1 cellular context compared by ENCODE assay signal in the genomic region with DNA sequence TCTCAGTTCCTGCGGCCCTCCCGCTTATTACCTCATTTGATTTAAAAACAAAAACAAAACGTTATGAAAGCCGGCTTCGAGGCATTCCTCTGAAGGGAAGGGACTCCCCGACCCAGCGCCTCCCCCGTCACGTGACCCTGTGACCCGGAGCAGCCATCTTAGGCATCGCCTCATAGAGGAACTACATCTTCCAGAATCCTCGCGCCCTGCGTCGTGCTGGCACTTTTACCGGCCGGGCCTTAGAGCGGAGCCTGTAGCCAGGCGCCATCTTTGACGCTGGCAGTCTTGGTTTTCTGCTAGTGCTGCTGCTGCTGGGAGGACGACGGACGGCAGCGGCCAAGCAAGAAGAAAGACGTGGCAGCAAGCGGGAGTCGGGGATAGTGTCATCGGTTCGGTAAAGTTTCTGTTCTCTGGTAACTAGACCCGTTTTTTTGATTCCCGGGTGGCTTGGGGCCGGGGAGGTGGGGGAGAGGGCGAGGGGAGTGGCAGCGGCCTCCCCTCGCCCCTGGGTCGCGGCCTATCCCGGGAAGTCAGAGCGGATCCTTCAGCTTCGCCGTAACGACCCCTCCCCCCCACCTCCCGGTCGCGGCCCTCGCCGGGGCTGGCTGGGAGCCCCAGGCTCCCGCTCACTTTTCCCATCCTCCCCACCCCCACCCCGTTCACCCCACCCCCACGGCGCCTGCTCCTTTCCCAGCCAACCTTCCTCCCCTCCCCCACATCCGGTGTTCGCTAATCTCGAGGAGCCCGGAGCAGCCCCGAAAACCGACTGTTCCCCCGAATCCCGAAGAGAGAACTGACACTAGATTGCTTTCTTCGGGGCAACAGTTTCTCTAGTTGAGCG.
TF ChIP-seq lines count a peak whose summit lies in the region.

A gene with protein sequence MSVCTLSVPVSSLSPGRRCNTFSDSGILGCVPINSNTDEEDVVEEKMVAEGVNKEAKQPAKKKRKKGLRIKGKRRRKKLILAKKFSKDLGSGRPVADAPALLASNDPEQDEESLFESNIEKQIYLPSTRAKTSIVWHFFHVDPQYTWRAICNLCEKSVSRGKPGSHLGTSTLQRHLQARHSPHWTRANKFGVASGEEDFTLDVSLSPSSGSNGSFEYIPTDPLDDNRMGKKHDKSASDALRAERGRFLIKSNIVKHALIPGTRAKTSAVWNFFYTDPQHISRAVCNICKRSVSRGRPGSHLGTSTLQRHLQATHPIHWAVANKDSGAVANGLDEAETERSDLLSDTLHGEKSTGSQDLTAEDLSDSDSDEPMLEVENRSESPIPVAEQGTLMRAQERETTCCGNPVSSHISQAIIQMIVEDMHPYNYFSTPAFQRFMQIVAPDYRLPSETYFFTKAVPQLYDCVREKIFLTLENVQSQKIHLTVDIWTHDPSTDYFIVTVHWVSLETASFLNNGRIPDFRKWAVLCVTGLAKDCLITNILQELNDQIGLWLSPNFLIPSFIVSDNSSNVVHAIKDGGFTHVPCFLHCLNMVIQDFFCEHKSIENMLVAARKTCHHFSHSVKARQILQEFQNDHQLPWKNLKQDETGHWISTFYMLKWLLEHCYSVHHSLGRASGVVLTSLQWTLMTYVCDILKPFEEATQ (N-terminal part only) (plus strand): TSS at position 242 of the 841 bp plus-strand sequence. CDS start 1,900 bp downstream, outside the sequence.
A gene (plus strand): TSS at position 242 of the 841 bp plus-strand sequence. CDS start 21,448 bp downstream, outside the sequence.

TF ChIP-seq in H1, 55 proteins besides CTCF, POLR2A, EP300 and RAD21:
- TF ChIP-seq NRF1 (IDR thresholded peaks at IDR 0.05; ENCODE audit: low read depth, low read length) (peak; percentile 7; the same call in 1 of the 2 replicates), SP1 (IDR thresholded peaks at IDR 0.05; ENCODE audit: low read depth, low read length) (0 out of 2 replicates have a peak, but pooled peaks have one; percentile 38), TAF1 (IDR thresholded peaks at IDR 0.05; ENCODE audit: low read depth, low read length) (peak; percentile 86), SAP30 (IDR thresholded peaks at IDR 0.05; ENCODE audit: insufficient read depth, insufficient replicate concordance, low read length) (no peak), KDM4A (IDR thresholded peaks at IDR 0.05; ENCODE audit: low read depth, low read length, severe bottlenecking) (peak; percentile 6), ASH2L (IDR thresholded peaks at IDR 0.05; ENCODE audit: low read length) (peak; percentile 44), SRF (IDR thresholded peaks at IDR 0.05; ENCODE audit: low read depth, low read length) (no peak), CHD2 (IDR thresholded peaks at IDR 0.05; ENCODE audit: low read length) (peak; percentile 10; the same call in 1 of the 2 replicates), PHF8 (conservative IDR thresholded peaks at IDR 0.05; ENCODE audit: low read depth, low read length) (peak; percentile 59; the same call in 1 of the 2 replicates), POLR2AphosphoS5 (IDR thresholded peaks at IDR 0.05; ENCODE audit: low read depth, low read length) (peak; percentile 82), SIN3A (conservative IDR thresholded peaks at IDR 0.05 in 1 of 2, IDR thresholded peaks at IDR 0.05 in 1 of 2; ENCODE audit: low read depth in 1 of 2, low read length in 2 of 2) (peak in 1 of 2 experiments; percentile 72; a peak in 2 of 4 replicates), TBP (IDR thresholded peaks at IDR 0.05; ENCODE audit: low read depth, low read length) (peak; percentile 76), TEAD4 (IDR thresholded peaks at IDR 0.05; ENCODE audit: low read depth, low read length) (0 out of 2 replicates have a peak, but pooled peaks have one; percentile 18), GTF2F1 (IDR thresholded peaks at IDR 0.05; ENCODE audit: borderline replicate concordance, low read depth, low read length) (peak; percentile 77; the same call in 1 of the 2 replicates), HDAC2 (IDR thresholded peaks at IDR 0.05; ENCODE audit: borderline replicate concordance in 1 of 2, low read depth in 2 of 2, low read length in 2 of 2) (peak in 1 of 2 experiments; percentile 54; a peak in 1 of 4 replicates), SUZ12 (IDR thresholded peaks at IDR 0.05; ENCODE audit: low read length) (no peak), CREB1 (IDR thresholded peaks at IDR 0.05) (peak; percentile 79), RBBP5 (IDR thresholded peaks at IDR 0.05; ENCODE audit: borderline replicate concordance, low read depth, low read length) (no peak; the same call in 1 of the 2 replicates), RXRA (IDR thresholded peaks at IDR 0.05; ENCODE audit: insufficient read depth, low read depth, low read length) (no peak), TAF7 (optimal IDR thresholded peaks at IDR 0.05; ENCODE audit: borderline replicate concordance, low read depth, low read length) (peak; percentile 17), SIX5 (IDR thresholded peaks at IDR 0.05; ENCODE audit: low read depth, low read length) (peak; percentile 73), YY1 (IDR thresholded peaks at IDR 0.05; ENCODE audit: low read depth, low read length) (peak; percentile 98), RFX5 (IDR thresholded peaks at IDR 0.05; ENCODE audit: borderline replicate concordance, low read depth, low read length) (no peak)
- TF ChIP-seq, protein P1, sequence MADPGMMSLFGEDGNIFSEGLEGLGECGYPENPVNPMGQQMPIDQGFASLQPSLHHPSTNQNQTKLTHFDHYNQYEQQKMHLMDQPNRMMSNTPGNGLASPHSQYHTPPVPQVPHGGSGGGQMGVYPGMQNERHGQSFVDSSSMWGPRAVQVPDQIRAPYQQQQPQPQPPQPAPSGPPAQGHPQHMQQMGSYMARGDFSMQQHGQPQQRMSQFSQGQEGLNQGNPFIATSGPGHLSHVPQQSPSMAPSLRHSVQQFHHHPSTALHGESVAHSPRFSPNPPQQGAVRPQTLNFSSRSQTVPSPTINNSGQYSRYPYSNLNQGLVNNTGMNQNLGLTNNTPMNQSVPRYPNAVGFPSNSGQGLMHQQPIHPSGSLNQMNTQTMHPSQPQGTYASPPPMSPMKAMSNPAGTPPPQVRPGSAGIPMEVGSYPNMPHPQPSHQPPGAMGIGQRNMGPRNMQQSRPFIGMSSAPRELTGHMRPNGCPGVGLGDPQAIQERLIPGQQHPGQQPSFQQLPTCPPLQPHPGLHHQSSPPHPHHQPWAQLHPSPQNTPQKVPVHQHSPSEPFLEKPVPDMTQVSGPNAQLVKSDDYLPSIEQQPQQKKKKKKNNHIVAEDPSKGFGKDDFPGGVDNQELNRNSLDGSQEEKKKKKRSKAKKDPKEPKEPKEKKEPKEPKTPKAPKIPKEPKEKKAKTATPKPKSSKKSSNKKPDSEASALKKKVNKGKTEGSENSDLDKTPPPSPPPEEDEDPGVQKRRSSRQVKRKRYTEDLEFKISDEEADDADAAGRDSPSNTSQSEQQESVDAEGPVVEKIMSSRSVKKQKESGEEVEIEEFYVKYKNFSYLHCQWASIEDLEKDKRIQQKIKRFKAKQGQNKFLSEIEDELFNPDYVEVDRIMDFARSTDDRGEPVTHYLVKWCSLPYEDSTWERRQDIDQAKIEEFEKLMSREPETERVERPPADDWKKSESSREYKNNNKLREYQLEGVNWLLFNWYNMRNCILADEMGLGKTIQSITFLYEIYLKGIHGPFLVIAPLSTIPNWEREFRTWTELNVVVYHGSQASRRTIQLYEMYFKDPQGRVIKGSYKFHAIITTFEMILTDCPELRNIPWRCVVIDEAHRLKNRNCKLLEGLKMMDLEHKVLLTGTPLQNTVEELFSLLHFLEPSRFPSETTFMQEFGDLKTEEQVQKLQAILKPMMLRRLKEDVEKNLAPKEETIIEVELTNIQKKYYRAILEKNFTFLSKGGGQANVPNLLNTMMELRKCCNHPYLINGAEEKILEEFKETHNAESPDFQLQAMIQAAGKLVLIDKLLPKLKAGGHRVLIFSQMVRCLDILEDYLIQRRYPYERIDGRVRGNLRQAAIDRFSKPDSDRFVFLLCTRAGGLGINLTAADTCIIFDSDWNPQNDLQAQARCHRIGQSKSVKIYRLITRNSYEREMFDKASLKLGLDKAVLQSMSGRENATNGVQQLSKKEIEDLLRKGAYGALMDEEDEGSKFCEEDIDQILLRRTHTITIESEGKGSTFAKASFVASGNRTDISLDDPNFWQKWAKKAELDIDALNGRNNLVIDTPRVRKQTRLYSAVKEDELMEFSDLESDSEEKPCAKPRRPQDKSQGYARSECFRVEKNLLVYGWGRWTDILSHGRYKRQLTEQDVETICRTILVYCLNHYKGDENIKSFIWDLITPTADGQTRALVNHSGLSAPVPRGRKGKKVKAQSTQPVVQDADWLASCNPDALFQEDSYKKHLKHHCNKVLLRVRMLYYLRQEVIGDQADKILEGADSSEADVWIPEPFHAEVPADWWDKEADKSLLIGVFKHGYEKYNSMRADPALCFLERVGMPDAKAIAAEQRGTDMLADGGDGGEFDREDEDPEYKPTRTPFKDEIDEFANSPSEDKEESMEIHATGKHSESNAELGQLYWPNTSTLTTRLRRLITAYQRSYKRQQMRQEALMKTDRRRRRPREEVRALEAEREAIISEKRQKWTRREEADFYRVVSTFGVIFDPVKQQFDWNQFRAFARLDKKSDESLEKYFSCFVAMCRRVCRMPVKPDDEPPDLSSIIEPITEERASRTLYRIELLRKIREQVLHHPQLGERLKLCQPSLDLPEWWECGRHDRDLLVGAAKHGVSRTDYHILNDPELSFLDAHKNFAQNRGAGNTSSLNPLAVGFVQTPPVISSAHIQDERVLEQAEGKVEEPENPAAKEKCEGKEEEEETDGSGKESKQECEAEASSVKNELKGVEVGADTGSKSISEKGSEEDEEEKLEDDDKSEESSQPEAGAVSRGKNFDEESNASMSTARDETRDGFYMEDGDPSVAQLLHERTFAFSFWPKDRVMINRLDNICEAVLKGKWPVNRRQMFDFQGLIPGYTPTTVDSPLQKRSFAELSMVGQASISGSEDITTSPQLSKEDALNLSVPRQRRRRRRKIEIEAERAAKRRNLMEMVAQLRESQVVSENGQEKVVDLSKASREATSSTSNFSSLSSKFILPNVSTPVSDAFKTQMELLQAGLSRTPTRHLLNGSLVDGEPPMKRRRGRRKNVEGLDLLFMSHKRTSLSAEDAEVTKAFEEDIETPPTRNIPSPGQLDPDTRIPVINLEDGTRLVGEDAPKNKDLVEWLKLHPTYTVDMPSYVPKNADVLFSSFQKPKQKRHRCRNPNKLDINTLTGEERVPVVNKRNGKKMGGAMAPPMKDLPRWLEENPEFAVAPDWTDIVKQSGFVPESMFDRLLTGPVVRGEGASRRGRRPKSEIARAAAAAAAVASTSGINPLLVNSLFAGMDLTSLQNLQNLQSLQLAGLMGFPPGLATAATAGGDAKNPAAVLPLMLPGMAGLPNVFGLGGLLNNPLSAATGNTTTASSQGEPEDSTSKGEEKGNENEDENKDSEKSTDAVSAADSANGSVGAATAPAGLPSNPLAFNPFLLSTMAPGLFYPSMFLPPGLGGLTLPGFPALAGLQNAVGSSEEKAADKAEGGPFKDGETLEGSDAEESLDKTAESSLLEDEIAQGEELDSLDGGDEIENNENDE (IDR thresholded peaks at IDR 0.05; ENCODE audit: insufficient replicate concordance, low read length), result no peak
- TF ChIP-seq, protein P2, sequence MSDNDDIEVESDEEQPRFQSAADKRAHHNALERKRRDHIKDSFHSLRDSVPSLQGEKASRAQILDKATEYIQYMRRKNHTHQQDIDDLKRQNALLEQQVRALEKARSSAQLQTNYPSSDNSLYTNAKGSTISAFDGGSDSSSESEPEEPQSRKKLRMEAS (IDR thresholded peaks at IDR 0.05), result peak; percentile 78
- TF ChIP-seq, protein P3, sequence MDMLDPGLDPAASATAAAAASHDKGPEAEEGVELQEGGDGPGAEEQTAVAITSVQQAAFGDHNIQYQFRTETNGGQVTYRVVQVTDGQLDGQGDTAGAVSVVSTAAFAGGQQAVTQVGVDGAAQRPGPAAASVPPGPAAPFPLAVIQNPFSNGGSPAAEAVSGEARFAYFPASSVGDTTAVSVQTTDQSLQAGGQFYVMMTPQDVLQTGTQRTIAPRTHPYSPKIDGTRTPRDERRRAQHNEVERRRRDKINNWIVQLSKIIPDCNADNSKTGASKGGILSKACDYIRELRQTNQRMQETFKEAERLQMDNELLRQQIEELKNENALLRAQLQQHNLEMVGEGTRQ (IDR thresholded peaks at IDR 0.05; ENCODE audit: low read length), result peak; percentile 98
- TF ChIP-seq, protein P4, sequence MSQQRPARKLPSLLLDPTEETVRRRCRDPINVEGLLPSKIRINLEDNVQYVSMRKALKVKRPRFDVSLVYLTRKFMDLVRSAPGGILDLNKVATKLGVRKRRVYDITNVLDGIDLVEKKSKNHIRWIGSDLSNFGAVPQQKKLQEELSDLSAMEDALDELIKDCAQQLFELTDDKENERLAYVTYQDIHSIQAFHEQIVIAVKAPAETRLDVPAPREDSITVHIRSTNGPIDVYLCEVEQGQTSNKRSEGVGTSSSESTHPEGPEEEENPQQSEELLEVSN (IDR thresholded peaks at IDR 0.05), result peak; percentile 70
- TF ChIP-seq, protein P5, sequence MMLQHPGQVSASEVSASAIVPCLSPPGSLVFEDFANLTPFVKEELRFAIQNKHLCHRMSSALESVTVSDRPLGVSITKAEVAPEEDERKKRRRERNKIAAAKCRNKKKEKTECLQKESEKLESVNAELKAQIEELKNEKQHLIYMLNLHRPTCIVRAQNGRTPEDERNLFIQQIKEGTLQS (IDR thresholded peaks at IDR 0.05; ENCODE audit: insufficient read depth, low read depth, low read length), result peak; percentile 85
